Comparison of ENCODE assay signal across 1 cellular context in the genomic region with DNA sequence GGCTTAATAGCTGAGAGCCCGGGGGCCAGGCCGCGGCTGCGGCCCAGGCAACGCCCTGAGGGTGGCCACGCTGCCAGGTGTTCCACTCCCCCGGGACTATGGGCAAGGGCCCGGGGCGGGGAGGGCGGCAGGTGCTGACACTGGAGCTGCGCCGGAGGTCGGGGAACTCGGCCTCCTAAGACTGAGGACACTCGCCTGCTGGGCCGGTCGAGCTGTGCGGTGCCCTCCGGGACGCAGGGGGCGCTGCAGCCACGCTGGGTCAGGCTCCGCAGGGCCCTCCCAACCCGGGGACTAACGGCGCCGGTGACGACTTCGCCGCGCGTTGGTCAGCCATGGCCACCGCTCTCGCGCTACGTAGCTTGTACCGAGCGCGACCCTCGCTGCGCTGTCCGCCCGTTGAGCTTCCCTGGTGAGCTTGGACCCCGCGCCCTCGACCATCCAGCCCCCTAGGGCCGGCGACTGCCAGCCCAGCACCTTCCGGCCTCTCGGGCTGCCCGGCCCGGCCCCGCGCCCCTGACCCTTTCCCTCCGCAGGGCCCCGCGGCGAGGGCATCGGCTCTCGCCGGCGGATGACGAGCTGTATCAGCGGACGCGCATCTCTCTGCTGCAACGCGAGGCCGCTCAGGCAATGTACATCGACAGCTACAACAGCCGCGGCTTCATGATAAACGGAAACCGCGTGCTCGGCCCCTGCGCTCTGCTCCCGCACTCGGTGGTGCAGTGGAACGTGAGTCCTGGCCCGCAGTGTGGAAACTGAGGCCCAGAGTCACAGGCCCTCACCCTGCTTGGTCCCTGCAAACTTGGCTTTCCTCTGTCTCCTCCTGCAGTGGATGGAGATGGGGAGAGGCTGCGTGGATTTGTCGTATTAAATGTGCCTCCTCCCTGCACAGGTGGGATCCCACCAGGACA.
TF ChIP-seq lines count a peak whose summit lies in the region.

A gene with protein sequence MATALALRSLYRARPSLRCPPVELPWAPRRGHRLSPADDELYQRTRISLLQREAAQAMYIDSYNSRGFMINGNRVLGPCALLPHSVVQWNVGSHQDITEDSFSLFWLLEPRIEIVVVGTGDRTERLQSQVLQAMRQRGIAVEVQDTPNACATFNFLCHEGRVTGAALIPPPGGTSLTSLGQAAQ (plus strand): TSS at position 309 of the 908 bp plus-strand sequence. CDS start 24 bp downstream, at position 333.

TF ChIP-seq in HepG2, 621 proteins besides CTCF, POLR2A, EP300 and RAD21 (continued from another document and continues in another):
- TF ChIP-seq, protein P1, sequence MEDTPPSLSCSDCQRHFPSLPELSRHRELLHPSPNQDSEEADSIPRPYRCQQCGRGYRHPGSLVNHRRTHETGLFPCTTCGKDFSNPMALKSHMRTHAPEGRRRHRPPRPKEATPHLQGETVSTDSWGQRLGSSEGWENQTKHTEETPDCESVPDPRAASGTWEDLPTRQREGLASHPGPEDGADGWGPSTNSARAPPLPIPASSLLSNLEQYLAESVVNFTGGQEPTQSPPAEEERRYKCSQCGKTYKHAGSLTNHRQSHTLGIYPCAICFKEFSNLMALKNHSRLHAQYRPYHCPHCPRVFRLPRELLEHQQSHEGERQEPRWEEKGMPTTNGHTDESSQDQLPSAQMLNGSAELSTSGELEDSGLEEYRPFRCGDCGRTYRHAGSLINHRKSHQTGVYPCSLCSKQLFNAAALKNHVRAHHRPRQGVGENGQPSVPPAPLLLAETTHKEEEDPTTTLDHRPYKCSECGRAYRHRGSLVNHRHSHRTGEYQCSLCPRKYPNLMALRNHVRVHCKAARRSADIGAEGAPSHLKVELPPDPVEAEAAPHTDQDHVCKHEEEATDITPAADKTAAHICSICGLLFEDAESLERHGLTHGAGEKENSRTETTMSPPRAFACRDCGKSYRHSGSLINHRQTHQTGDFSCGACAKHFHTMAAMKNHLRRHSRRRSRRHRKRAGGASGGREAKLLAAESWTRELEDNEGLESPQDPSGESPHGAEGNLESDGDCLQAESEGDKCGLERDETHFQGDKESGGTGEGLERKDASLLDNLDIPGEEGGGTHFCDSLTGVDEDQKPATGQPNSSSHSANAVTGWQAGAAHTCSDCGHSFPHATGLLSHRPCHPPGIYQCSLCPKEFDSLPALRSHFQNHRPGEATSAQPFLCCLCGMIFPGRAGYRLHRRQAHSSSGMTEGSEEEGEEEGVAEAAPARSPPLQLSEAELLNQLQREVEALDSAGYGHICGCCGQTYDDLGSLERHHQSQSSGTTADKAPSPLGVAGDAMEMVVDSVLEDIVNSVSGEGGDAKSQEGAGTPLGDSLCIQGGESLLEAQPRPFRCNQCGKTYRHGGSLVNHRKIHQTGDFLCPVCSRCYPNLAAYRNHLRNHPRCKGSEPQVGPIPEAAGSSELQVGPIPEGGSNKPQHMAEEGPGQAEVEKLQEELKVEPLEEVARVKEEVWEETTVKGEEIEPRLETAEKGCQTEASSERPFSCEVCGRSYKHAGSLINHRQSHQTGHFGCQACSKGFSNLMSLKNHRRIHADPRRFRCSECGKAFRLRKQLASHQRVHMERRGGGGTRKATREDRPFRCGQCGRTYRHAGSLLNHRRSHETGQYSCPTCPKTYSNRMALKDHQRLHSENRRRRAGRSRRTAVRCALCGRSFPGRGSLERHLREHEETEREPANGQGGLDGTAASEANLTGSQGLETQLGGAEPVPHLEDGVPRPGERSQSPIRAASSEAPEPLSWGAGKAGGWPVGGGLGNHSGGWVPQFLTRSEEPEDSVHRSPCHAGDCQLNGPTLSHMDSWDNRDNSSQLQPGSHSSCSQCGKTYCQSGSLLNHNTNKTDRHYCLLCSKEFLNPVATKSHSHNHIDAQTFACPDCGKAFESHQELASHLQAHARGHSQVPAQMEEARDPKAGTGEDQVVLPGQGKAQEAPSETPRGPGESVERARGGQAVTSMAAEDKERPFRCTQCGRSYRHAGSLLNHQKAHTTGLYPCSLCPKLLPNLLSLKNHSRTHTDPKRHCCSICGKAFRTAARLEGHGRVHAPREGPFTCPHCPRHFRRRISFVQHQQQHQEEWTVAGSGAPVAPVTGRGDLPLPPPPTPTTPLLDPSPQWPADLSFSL (CRISPR knock-in tag; IDR thresholded peaks at IDR 0.05), result no peak
- TF ChIP-seq HOMEZ (CRISPR knock-in tag; IDR thresholded peaks at IDR 0.05; ENCODE audit: low read depth) (no peak), E2F1 (CRISPR knock-in tag; IDR thresholded peaks at IDR 0.05) (peak; percentile 83; the same call in 1 of the 2 replicates), ZNF124 (CRISPR knock-in tag; IDR thresholded peaks at IDR 0.05) (no peak), ESRRA (CRISPR knock-in tag; IDR thresholded peaks at IDR 0.05; ENCODE audit: low read depth) (0 out of 2 replicates have a peak, but pooled peaks have one; percentile 25), AHR (CRISPR knock-in tag; IDR thresholded peaks at IDR 0.05) (0 out of 2 replicates have a peak, but pooled peaks have one; percentile 30), ZNF567 (CRISPR knock-in tag; IDR thresholded peaks at IDR 0.05; ENCODE audit: borderline replicate concordance) (peak; percentile 30; the same call in 1 of the 2 replicates), MAFK (conservative IDR thresholded peaks at IDR 0.05 in 1 of 2, IDR thresholded peaks at IDR 0.05 in 1 of 2; ENCODE audit: low read length in 2 of 2) (no peak), ZFYVE20 (CRISPR knock-in tag; IDR thresholded peaks at IDR 0.05; ENCODE audit: borderline replicate concordance, low read depth) (no peak), ZNF225 (CRISPR knock-in tag; IDR thresholded peaks at IDR 0.05) (0 out of 2 replicates have a peak, but pooled peaks have one; percentile 67), TCF12 (IDR thresholded peaks at IDR 0.05) (no peak), TCF12 (CRISPR knock-in tag; IDR thresholded peaks at IDR 0.05) (peak; percentile 52; the same call in 1 of the 2 replicates), ZNF607 (CRISPR knock-in tag; IDR thresholded peaks at IDR 0.05; ENCODE audit: borderline replicate concordance) (0 out of 2 replicates have a peak, but pooled peaks have one; percentile 53), GATAD2A (CRISPR knock-in tag; IDR thresholded peaks at IDR 0.05) (0 out of 2 replicates have a peak, but pooled peaks have one; percentile 30), POLR2AphosphoS5 (IDR thresholded peaks at IDR 0.05; ENCODE audit: low read depth, low read length) (peak; percentile 78), NFE2L1 (CRISPR knock-in tag; IDR thresholded peaks at IDR 0.05; ENCODE audit: borderline replicate concordance) (0 out of 2 replicates have a peak, but pooled peaks have one; percentile 52), ZNF580 (CRISPR knock-in tag; IDR thresholded peaks at IDR 0.05; ENCODE audit: borderline replicate concordance, low read depth) (peak; percentile 85; the same call in 1 of the 2 replicates), ZNF383 (CRISPR knock-in tag; IDR thresholded peaks at IDR 0.05; ENCODE audit: borderline replicate concordance) (no peak), HNRNPLL (IDR thresholded peaks at IDR 0.05; ENCODE audit: low read depth, low read length, poor library complexity, severe bottlenecking) (no peak), ZBTB7A (CRISPR knock-in tag; IDR thresholded peaks at IDR 0.05) (no peak; the same call in 1 of the 2 replicates), ZMYM4 (CRISPR knock-in tag; IDR thresholded peaks at IDR 0.05) (peak; percentile 91; the same call in 1 of the 2 replicates), ZBTB39 (CRISPR knock-in tag; IDR thresholded peaks at IDR 0.05) (peak; percentile 91), POGK (CRISPR knock-in tag; conservative IDR thresholded peaks at IDR 0.05) (peak; percentile 60; the same call in 1 of the 2 replicates), RXRB (CRISPR knock-in tag; IDR thresholded peaks at IDR 0.05; ENCODE audit: borderline replicate concordance) (peak; percentile 39; the same call in 1 of the 2 replicates), ZNF564 (CRISPR knock-in tag; IDR thresholded peaks at IDR 0.05) (peak; percentile 55; the same call in 1 of the 2 replicates), ZIK1 (CRISPR knock-in tag; IDR thresholded peaks at IDR 0.05; ENCODE audit: borderline replicate concordance, low read depth) (no peak), ZNF10 (CRISPR knock-in tag; IDR thresholded peaks at IDR 0.05; ENCODE audit: borderline replicate concordance, low read depth) (no peak), ZNF678 (CRISPR knock-in tag; IDR thresholded peaks at IDR 0.05) (peak; percentile 82; the same call in 1 of the 2 replicates), ZNF557 (CRISPR knock-in tag; IDR thresholded peaks at IDR 0.05) (peak; percentile 85; the same call in 1 of the 2 replicates), SNAI1 (CRISPR knock-in tag; IDR thresholded peaks at IDR 0.05; ENCODE audit: borderline replicate concordance) (no peak), ZMAT5 (CRISPR knock-in tag; IDR thresholded peaks at IDR 0.05; ENCODE audit: borderline replicate concordance, low read depth) (no peak), IRF2 (CRISPR knock-in tag; IDR thresholded peaks at IDR 0.05) (0 out of 2 replicates have a peak, but pooled peaks have one; percentile 66), KLF12 (CRISPR knock-in tag; IDR thresholded peaks at IDR 0.05; ENCODE audit: borderline replicate concordance) (peak; percentile 94)
- TF ChIP-seq, protein P2, sequence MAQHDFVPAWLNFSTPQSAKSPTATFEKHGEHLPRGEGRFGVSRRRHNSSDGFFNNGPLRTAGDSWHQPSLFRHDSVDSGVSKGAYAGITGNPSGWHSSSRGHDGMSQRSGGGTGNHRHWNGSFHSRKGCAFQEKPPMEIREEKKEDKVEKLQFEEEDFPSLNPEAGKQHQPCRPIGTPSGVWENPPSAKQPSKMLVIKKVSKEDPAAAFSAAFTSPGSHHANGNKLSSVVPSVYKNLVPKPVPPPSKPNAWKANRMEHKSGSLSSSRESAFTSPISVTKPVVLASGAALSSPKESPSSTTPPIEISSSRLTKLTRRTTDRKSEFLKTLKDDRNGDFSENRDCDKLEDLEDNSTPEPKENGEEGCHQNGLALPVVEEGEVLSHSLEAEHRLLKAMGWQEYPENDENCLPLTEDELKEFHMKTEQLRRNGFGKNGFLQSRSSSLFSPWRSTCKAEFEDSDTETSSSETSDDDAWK (CRISPR knock-in tag; IDR thresholded peaks at IDR 0.05), result no peak
- TF ChIP-seq, protein P3, sequence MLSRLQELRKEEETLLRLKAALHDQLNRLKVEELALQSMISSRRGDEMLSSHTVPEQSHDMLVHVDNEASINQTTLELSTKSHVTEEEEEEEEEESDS (CRISPR knock-in tag; IDR thresholded peaks at IDR 0.05; ENCODE audit: borderline replicate concordance), result no peak
